9 cellular contexts compared by ENCODE assay signal in the genomic region with DNA sequence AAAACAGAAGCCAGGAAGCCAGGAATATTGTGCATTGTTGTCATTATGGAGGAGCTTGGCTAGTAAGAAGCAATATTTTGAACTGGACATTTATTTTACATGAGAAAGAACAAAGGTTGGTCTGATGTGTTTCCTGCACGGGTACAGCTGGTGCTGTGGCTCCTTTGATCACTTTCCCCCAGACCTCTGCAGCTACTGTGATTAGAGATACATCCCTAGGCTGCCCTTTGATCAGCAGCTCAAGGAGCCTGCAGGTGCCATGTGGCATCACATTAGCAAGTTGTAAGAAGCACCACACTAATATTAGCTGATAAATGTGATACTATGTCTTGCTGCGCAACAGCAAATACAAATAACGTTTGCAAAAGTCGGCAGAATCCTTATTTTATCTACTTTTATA. TPM values are rescaled to one million over a fixed set of nuclear protein-coding genes. Genes with fewer than 3 reads are reported as not detected.
DNase-seq lines count a peak whose midpoint lies in the region; TF ChIP-seq lines count a peak whose summit lies in the region.
"Had no signal": no experiment of that assay in that cellular context is flagged by ENCODE, and none has a peak within 500 bp of the region (broad histone marks: within the 10 kb centered on the region; RNA-seq: fewer than 3 reads in every experiment).

No MANE protein-coding gene starts in this region.

- TF ChIP-seq EP300 in stomach (IDR thresholded peaks at IDR 0.05) = no peak

- H3K36me3 ChIP-seq in HUES64 (ENCODE audit: insufficient read depth, low read length) = no peaks in the 10 kb centered on the region
- no peaks in the 10 kb centered on the region for H3K36me3 ChIP-seq in brain microvascular endothelial cell (replicated peaks)
- no peaks in the 10 kb centered on the region for H3K36me3 ChIP-seq in liver (ENCODE audit: control insufficient read depth in 4 of 4, insufficient read depth in 3 of 4, low read depth in 1 of 4, low read length in 3 of 4)
- H3K36me3 ChIP-seq in stomach = no peaks in the 10 kb centered on the region
- H3K36me3 ChIP-seq in WERI-Rb-1 = no peaks in the 10 kb centered on the region

- no peak for TF ChIP-seq POLR2A in stomach (IDR thresholded peaks at IDR 0.05)

- peaks cover 33% of the 10 kb centered on the region for H3K27me3 ChIP-seq in HUES64 (ENCODE audit: insufficient read depth, low read length)
- no peaks in the 10 kb centered on the region for H3K27me3 ChIP-seq in brain microvascular endothelial cell (replicated peaks)
- H3K27me3 ChIP-seq in liver (ENCODE audit: control insufficient read depth in 4 of 4, insufficient read depth in 4 of 4, low read length in 3 of 4) = no peaks in the 10 kb centered on the region
- no peaks in the 10 kb centered on the region for H3K27me3 ChIP-seq in stomach
- no peaks in the 10 kb centered on the region for H3K27me3 ChIP-seq in WERI-Rb-1 (ENCODE audit: insufficient read depth, low read depth, severe bottlenecking)

- 91% methylated on average over 4 of the region's 4 CpGs for WGBS in HUES64
- WGBS in liver = 39% methylated on average over 4 of the region's 4 CpGs
- 28 to 36% (median 34%) methylated on average over 4 of the region's 4 CpGs for WGBS in stomach, 5 donors

- no peak for TF ChIP-seq RAD21 in liver (IDR thresholded peaks at IDR 0.05)

- H3K27ac ChIP-seq in HUES64 (ENCODE audit: low read depth, low read length) = no peak overlapping the region
- H3K27ac ChIP-seq in brain microvascular endothelial cell = no peak overlapping the region
- no peak overlapping the region for H3K27ac ChIP-seq in liver (ENCODE audit: low read depth in 1 of 2, low read length in 2 of 2)
- H3K27ac ChIP-seq in stomach = peak overlapping the region in 3 of 5 donors; percentile 90 to 95 (median 95)
- H3K27ac ChIP-seq in WERI-Rb-1 = no peak overlapping the region

- DNase-seq in brain microvascular endothelial cell (no peak), stomach (no peak), NCI-H2107 treated with DMSO at 0.1 percent for 48 hours (lab: John Stamatoyannopoulos, UW; ENCODE audit: unreplicated experiment) (no peak), WERI-Rb-1 (no peak), posterior cingulate gyrus (no peak)
- no peak for DNase-seq in activated CD4-positive, alpha-beta T cell treated with anti-CD3 and anti-CD28 coated beads, Interleukin-2, amount 50 U/mL, for 1 hour
- DNase-seq: activated naive CD4-positive, alpha-beta T cell had no signal

- peak overlapping the region; percentile 74; the same call in 1 of the 2 replicates for H3K4me3 ChIP-seq in HUES64 (ENCODE audit: low read length)
- peak overlapping the region; percentile 92 for H3K4me3 ChIP-seq in brain microvascular endothelial cell (ENCODE audit: low read depth, low read length)
- peak overlapping the region; percentile 16 to 96 (median 86) for H3K4me3 ChIP-seq in liver (ENCODE audit: low read depth in 1 of 3, low read length in 3 of 3)
- peak overlapping the region in 3 of 4 donors; percentile 4 to 73 (median 62) for H3K4me3 ChIP-seq in stomach
- H3K4me3 ChIP-seq in WERI-Rb-1 (ENCODE audit: low read depth, low read length) = no peak overlapping the region

- in situ Hi-C loops in brain microvascular endothelial cell (cut with HindIII; ENCODE audit: low pct_ligation_motif_present, low sequenced_read_pairs) = loop anchor here (25.0 kb wide), 1 partner anchor 182 kb away; no protein-coding TSS in a partner anchor

- H3K4me1 ChIP-seq in HUES64 (ENCODE audit: insufficient read depth, low read length) (peaks cover 21% of the 10 kb centered on the region), liver (ENCODE audit: control insufficient read depth in 4 of 4, insufficient read depth in 4 of 4, low read length in 3 of 4) (peaks cover 0 to 38% (median 27%) of the 10 kb centered on the region in 4 donors), stomach (peaks cover 15 to 50% (median 34%) of the 10 kb centered on the region in 4 donors)

- intact Hi-C loops in stomach (cut with DNase I; ENCODE audit: low total_unique reads) = no loop called here
- intact Hi-C loops in posterior cingulate gyrus (cut with DNase I) = loop anchor here (5.0 to 10.0 kb wide), 3 partner anchors 194 to 492 kb away; no protein-coding TSS in a partner anchor

- TF ChIP-seq CTCF in brain microvascular endothelial cell (IDR thresholded peaks at IDR 0.05; ENCODE audit: low read depth, low read length, missing control alignments) (no peak), liver (IDR thresholded peaks at IDR 0.05; ENCODE audit: low read depth, low read length, missing input control) (no peak), stomach (IDR thresholded peaks at IDR 0.05) (no peak), WERI-Rb-1 (IDR thresholded peaks at IDR 0.05; ENCODE audit: low read depth, low read length) (no peak)

- H3K9me3 ChIP-seq in HUES64 (ENCODE audit: insufficient read depth, low read depth, low read length) = no peaks in the 10 kb centered on the region
- no peaks in the 10 kb centered on the region for H3K9me3 ChIP-seq in liver (ENCODE audit: control insufficient read depth in 4 of 4, low read length in 3 of 4)
- no peaks in the 10 kb centered on the region for H3K9me3 ChIP-seq in stomach
- no peaks in the 10 kb centered on the region for H3K9me3 ChIP-seq in WERI-Rb-1 (ENCODE audit: severe bottlenecking)

- H3K9ac ChIP-seq in HUES64 (ENCODE audit: low read depth, low read length) = no peak overlapping the region
- H3K9ac ChIP-seq in liver (ENCODE audit: low read depth in 1 of 2, low read length in 2 of 2) = peak overlapping the region in 1 of 2 donors; percentile 1

TF ChIP-seq in liver, 16 proteins besides CTCF, POLR2A, EP300 and RAD21:
- TF ChIP-seq RXRA (IDR thresholded peaks at IDR 0.05) = no peak
- TF ChIP-seq TAF1 (conservative IDR thresholded peaks at IDR 0.05) = no peak
- TF ChIP-seq EGR1 (IDR thresholded peaks at IDR 0.05; ENCODE audit: low read depth in 2 of 2) = no peak
- TF ChIP-seq HNF4A (conservative IDR thresholded peaks at IDR 0.05) = no peak
- TF ChIP-seq, protein P1, sequence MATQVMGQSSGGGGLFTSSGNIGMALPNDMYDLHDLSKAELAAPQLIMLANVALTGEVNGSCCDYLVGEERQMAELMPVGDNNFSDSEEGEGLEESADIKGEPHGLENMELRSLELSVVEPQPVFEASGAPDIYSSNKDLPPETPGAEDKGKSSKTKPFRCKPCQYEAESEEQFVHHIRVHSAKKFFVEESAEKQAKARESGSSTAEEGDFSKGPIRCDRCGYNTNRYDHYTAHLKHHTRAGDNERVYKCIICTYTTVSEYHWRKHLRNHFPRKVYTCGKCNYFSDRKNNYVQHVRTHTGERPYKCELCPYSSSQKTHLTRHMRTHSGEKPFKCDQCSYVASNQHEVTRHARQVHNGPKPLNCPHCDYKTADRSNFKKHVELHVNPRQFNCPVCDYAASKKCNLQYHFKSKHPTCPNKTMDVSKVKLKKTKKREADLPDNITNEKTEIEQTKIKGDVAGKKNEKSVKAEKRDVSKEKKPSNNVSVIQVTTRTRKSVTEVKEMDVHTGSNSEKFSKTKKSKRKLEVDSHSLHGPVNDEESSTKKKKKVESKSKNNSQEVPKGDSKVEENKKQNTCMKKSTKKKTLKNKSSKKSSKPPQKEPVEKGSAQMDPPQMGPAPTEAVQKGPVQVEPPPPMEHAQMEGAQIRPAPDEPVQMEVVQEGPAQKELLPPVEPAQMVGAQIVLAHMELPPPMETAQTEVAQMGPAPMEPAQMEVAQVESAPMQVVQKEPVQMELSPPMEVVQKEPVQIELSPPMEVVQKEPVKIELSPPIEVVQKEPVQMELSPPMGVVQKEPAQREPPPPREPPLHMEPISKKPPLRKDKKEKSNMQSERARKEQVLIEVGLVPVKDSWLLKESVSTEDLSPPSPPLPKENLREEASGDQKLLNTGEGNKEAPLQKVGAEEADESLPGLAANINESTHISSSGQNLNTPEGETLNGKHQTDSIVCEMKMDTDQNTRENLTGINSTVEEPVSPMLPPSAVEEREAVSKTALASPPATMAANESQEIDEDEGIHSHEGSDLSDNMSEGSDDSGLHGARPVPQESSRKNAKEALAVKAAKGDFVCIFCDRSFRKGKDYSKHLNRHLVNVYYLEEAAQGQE (IDR thresholded peaks at IDR 0.05) = no peak
- no peak for TF ChIP-seq JUND (IDR thresholded peaks at IDR 0.05)
- no peak for TF ChIP-seq YY1 (IDR thresholded peaks at IDR 0.05)
- TF ChIP-seq GABPA (IDR thresholded peaks at IDR 0.05 in 1 of 2, conservative IDR thresholded peaks at IDR 0.05 in 1 of 2) = no peak
TF ChIP-seq in liver: peak in this region for 0.

RNA-seq across cellular contexts. Expression of gene PDGFC, which starts 2.5 kb away (rescaled TPM):
- 2.7 TPM for polyA plus RNA-seq in HUES64 (2013, experiment 1 of 2)
- 6.9 TPM for polyA plus RNA-seq in HUES64 (2013, experiment 2 of 2)
- 10 to 100 TPM; 11.1 to 25.7 TPM for total RNA-seq in liver
- polyA plus RNA-seq in liver = 1 to 10 TPM; 5.8 to 8.3 TPM
- total RNA-seq in stomach = 10 to 100 TPM in 4 of 5 donors, 1 to 10 TPM in 1; 5.5 to 39.8 (median 14.7) TPM
- 10 to 100 TPM in 1 of 3 donors, 1 to 10 TPM in 2; 4.9 to 10.8 (median 5.1) TPM for polyA plus RNA-seq in stomach

Comparison
In these comparisons a context has a peak if more than half of its experiments do, and no peak if none do; other contexts are left out.
1. H3K27ac ChIP-seq: peak in stomach (3 of 5); none in HUES64 (single experiment), brain microvascular endothelial cell (single experiment), liver (0 of 2) and WERI-Rb-1 (single experiment).